ENCODE assay signal across 9 cellular contexts in the genomic region with DNA sequence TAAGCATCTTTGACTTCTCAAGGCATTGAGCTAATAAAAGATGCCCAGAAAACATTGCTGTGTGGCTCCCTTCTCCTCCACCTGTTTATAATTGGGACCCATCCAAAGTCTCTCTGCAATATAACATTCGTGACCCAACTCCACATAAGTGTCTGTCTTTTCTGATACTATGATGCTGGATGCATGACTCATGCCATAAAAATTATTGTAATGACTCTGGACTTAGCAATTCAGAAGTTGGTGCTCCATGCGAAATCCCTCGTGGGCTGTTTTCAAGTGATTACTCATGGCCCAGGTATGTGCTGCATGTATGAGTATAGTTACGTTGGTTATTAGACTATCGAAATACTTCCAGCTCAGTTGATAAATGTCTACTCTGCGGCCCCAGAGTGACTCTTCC. TPM values are rescaled to one million over a fixed set of nuclear protein-coding genes. Genes with fewer than 3 reads are reported as not detected.
A peak's percentile ranks its signal among the peaks of the same experiment; 100 is the strongest.
DNase-seq lines count a peak whose midpoint lies in the region; ATAC-seq and TF ChIP-seq lines count a peak whose summit lies in the region.
"Had no signal": no experiment of that assay in that cellular context is flagged by ENCODE, and none has a peak within 500 bp of the region (broad histone marks: within the 10 kb centered on the region; RNA-seq: fewer than 3 reads in every experiment).

No MANE protein-coding gene starts in this region.

- intact Hi-C loops in left lung (cut with DNase I), result no loop called here
- intact Hi-C loops in activated T-helper 2 cell treated with anti-CD3 and anti-CD28 coated beads, Interferon-gamma antibody, Interleukin-2, Interleukin-4, amounts not matched to agents 10 μg/mL and 5 μg/mL and 100 μg/mL, durations not matched to agents 14 hours and 24 hours and 36 hours (cut with micrococcal nuclease), result no loop called here

- peak; percentile 99 for DNase-seq in ACHN
- DNase-seq in HS-5 (ENCODE audit: low read depth), result peak; percentile 100
- peak; percentile 97 for DNase-seq in astrocyte of the spinal cord (ENCODE audit: low read depth, low spot score)
- DNase-seq in left lung, result peak in 1 of 2 donors; percentile 38
- DNase-seq in midbrain (lab: John Stamatoyannopoulos, UW), result no peak
- no peak for DNase-seq in NCI-H82 treated with DMSO at 0.1 percent for 48 hours (lab: John Stamatoyannopoulos, UW; ENCODE audit: unreplicated experiment)
- DNase-seq in amygdala (lab: John Stamatoyannopoulos, UW), result no peak
- DNase-seq in activated T-helper 2 cell treated with anti-CD3 and anti-CD28 coated beads, Interferon-gamma antibody, Interleukin-2, Interleukin-4, amounts not matched to agents 10 μg/mL and 5 μg/mL and 100 μg/mL, durations not matched to agents 14 hours and 24 hours and 36 hours (ENCODE audit: low spot score), result no peak
- DNase-seq: activated CD4-positive, alpha-beta T cell treated with anti-CD3 and anti-CD28 coated beads, Interleukin-2, amount 50 U/mL, for 48 hours had no signal

- H3K36me3 Mint-ChIP-seq in activated T-helper 2 cell treated with anti-CD3 and anti-CD28 coated beads, Interferon-gamma antibody, Interleukin-2, Interleukin-4, amounts not matched to agents 10 μg/mL and 5 μg/mL and 100 μg/mL, durations not matched to agents 14 hours and 24 hours and 36 hours (ENCODE audit: low read depth), result no peaks in the 10 kb centered on the region

- in situ Hi-C loops in ACHN (cut with HindIII; ENCODE audit: low pct_ligation_motif_present, low pct_unique_long_range_greater_than_20kb, low sequenced_read_pairs), result no loop called here
- in situ Hi-C loops in astrocyte of the spinal cord (cut with HindIII; ENCODE audit: low sequenced_read_pairs), result loop anchor here (25.0 kb wide), 2 partner anchors 282 to 632 kb away; no protein-coding TSS in a partner anchor

- H3K27ac ChIP-seq in left lung, result peak overlapping the region in 1 of 2 donors; percentile 38

- ATAC-seq in left lung, result peak; percentile 94

- H3K4me1 ChIP-seq in left lung, result peaks cover 0 to 2% of the 10 kb centered on the region in 2 donors

- H3K4me3 Mint-ChIP-seq in activated T-helper 2 cell treated with anti-CD3 and anti-CD28 coated beads, Interferon-gamma antibody, Interleukin-2, Interleukin-4, amounts not matched to agents 10 μg/mL and 5 μg/mL and 100 μg/mL, durations not matched to agents 14 hours and 24 hours and 36 hours (ENCODE audit: low read depth), result no peak overlapping the region

- H3K4me3 ChIP-seq in astrocyte of the spinal cord (ENCODE audit: low read depth, low read length) (no peak overlapping the region), left lung (no peak overlapping the region)

- no peaks in the 10 kb centered on the region for H3K9me3 ChIP-seq in left lung

- peaks cover 0 to 19% of the 10 kb centered on the region in 2 donors for H3K27me3 ChIP-seq in left lung

- H3K36me3 ChIP-seq in left lung, result no peaks in the 10 kb centered on the region

- TF ChIP-seq CTCF in astrocyte of the spinal cord (IDR thresholded peaks at IDR 0.05; ENCODE audit: low read depth, low read length) (no peak), left lung (IDR thresholded peaks at IDR 0.05) (no peak)

- H3K4me1 Mint-ChIP-seq in activated T-helper 2 cell treated with anti-CD3 and anti-CD28 coated beads, Interferon-gamma antibody, Interleukin-2, Interleukin-4, amounts not matched to agents 10 μg/mL and 5 μg/mL and 100 μg/mL, durations not matched to agents 14 hours and 24 hours and 36 hours (ENCODE audit: low read depth), result no peaks in the 10 kb centered on the region

- peaks cover 28% of the 10 kb centered on the region for H3K27me3 Mint-ChIP-seq in activated T-helper 2 cell treated with anti-CD3 and anti-CD28 coated beads, Interferon-gamma antibody, Interleukin-2, Interleukin-4, amounts not matched to agents 10 μg/mL and 5 μg/mL and 100 μg/mL, durations not matched to agents 14 hours and 24 hours and 36 hours (ENCODE audit: low read depth)

- H3K27ac Mint-ChIP-seq in activated T-helper 2 cell treated with anti-CD3 and anti-CD28 coated beads, Interferon-gamma antibody, Interleukin-2, Interleukin-4, amounts not matched to agents 10 μg/mL and 5 μg/mL and 100 μg/mL, durations not matched to agents 14 hours and 24 hours and 36 hours, result no peak overlapping the region

- H3K9me3 Mint-ChIP-seq in activated T-helper 2 cell treated with anti-CD3 and anti-CD28 coated beads, Interferon-gamma antibody, Interleukin-2, Interleukin-4, amounts not matched to agents 10 μg/mL and 5 μg/mL and 100 μg/mL, durations not matched to agents 14 hours and 24 hours and 36 hours, result no peaks in the 10 kb centered on the region

RNA-seq across cellular contexts. Expression of a gene that starts 11.7 kb away (rescaled TPM):
- total RNA-seq in left lung, result 1 to 10 TPM; 5.1 to 6.6 TPM
- total RNA-seq in activated T-helper 2 cell treated with anti-CD3 and anti-CD28 coated beads, Interferon-gamma antibody, Interleukin-2, Interleukin-4, amounts not matched to agents 10 μg/mL and 5 μg/mL and 100 μg/mL, durations not matched to agents 14 hours and 24 hours and 36 hours, result 0.09 TPM in 2 replicates

RNA-seq across cellular contexts. Expression of a gene that starts 32.7 kb away (rescaled TPM):
- total RNA-seq in left lung, result 10 to 100 TPM; 57.9 to 58.9 TPM
- 21.7 and 22.8 TPM in 2 replicates for total RNA-seq in activated T-helper 2 cell treated with anti-CD3 and anti-CD28 coated beads, Interferon-gamma antibody, Interleukin-2, Interleukin-4, amounts not matched to agents 10 μg/mL and 5 μg/mL and 100 μg/mL, durations not matched to agents 14 hours and 24 hours and 36 hours

Comparison
In these comparisons a context has a peak if more than half of its experiments do, and no peak if none do; other contexts are left out.
1. DNase-seq: peak in ACHN (single experiment), HS-5 (single experiment) and astrocyte of the spinal cord (single experiment); none in midbrain (single experiment), NCI-H82 treated with DMSO at 0.1 percent for 48 hours (single experiment), amygdala (0 of 56) and activated T-helper 2 cell treated with anti-CD3 and anti-CD28 coated beads, Interferon-gamma antibody, Interleukin-2, Interleukin-4, amounts not matched to agents 10 μg/mL and 5 μg/mL and 100 μg/mL, durations not matched to agents 14 hours and 24 hours and 36 hours (single experiment).